1 cellular context compared by ENCODE assay signal in genomic region chr20:34824861-34825529, GRCh38.
TF ChIP-seq lines count a peak whose summit lies in the region.

No MANE protein-coding gene starts in this region.

TF ChIP-seq in HepG2, 621 proteins besides CTCF, POLR2A, EP300 and RAD21 (continued from another document and continues in another):
- no peak for TF ChIP-seq BATF2 (CRISPR knock-in tag; IDR thresholded peaks at IDR 0.05)
- no peak for TF ChIP-seq ZNF616 (CRISPR knock-in tag; IDR thresholded peaks at IDR 0.05; ENCODE audit: low read depth)
- TF ChIP-seq THYN1 (CRISPR knock-in tag; IDR thresholded peaks at IDR 0.05; ENCODE audit: borderline replicate concordance, low read depth) = no peak
- peak; percentile 88; the same call in 1 of the 2 replicates for TF ChIP-seq ZNF580 (CRISPR knock-in tag; IDR thresholded peaks at IDR 0.05; ENCODE audit: borderline replicate concordance, low read depth)
- 0 out of 2 replicates have a peak, but pooled peaks have one; percentile 10 for TF ChIP-seq GATAD1 (CRISPR knock-in tag; IDR thresholded peaks at IDR 0.05)
- TF ChIP-seq KLF15 (CRISPR knock-in tag; IDR thresholded peaks at IDR 0.05; ENCODE audit: borderline replicate concordance) = peak; percentile 37; the same call in 1 of the 2 replicates
- peak; percentile 61; the same call in 1 of the 2 replicates for TF ChIP-seq ZNF768 (CRISPR knock-in tag; IDR thresholded peaks at IDR 0.05)
- TF ChIP-seq KDM4B (CRISPR knock-in tag; IDR thresholded peaks at IDR 0.05) = peak; percentile 49
- TF ChIP-seq NFKB2 (CRISPR knock-in tag; IDR thresholded peaks at IDR 0.05; ENCODE audit: borderline replicate concordance) = peak; percentile 85; the same call in 1 of the 2 replicates
- TF ChIP-seq TAF15 (IDR thresholded peaks at IDR 0.05; ENCODE audit: low read depth, low read length, poor library complexity, severe bottlenecking) = peak; percentile 73
- 0 out of 2 replicates have a peak, but pooled peaks have one; percentile 40 for TF ChIP-seq FOXP4 (CRISPR knock-in tag; IDR thresholded peaks at IDR 0.05)
- 0 out of 2 replicates have a peak, but pooled peaks have one; percentile 21 for TF ChIP-seq HMG20B (CRISPR knock-in tag; conservative IDR thresholded peaks at IDR 0.05)
- TF ChIP-seq ARNTL (CRISPR knock-in tag; IDR thresholded peaks at IDR 0.05) = peak; percentile 81
- peak; percentile 1; the same call in 1 of the 2 replicates for TF ChIP-seq ZFP82 (CRISPR knock-in tag; IDR thresholded peaks at IDR 0.05; ENCODE audit: borderline replicate concordance)
- peak; percentile 69; the same call in 1 of the 2 replicates for TF ChIP-seq AHR (CRISPR knock-in tag; IDR thresholded peaks at IDR 0.05)
- peak; percentile 10; the same call in 1 of the 2 replicates for TF ChIP-seq HNF1B (CRISPR knock-in tag; IDR thresholded peaks at IDR 0.05)
- TF ChIP-seq PHF8 (CRISPR knock-in tag; IDR thresholded peaks at IDR 0.05) = peak; percentile 88
- TF ChIP-seq TGIF2 (CRISPR knock-in tag; IDR thresholded peaks at IDR 0.05) = peak; percentile 60; the same call in 1 of the 2 replicates
- TF ChIP-seq DPF2 (CRISPR knock-in tag; IDR thresholded peaks at IDR 0.05; ENCODE audit: borderline replicate concordance, low read depth) = 0 out of 2 replicates have a peak, but pooled peaks have one; percentile 14
- 0 out of 2 replicates have a peak, but pooled peaks have one; percentile 34 for TF ChIP-seq ZNF367 (CRISPR knock-in tag; IDR thresholded peaks at IDR 0.05; ENCODE audit: borderline replicate concordance)
- TF ChIP-seq ZNF44 (CRISPR knock-in tag; IDR thresholded peaks at IDR 0.05) = 0 out of 2 replicates have a peak, but pooled peaks have one; percentile 69
- peak; percentile 61 for TF ChIP-seq AGO2 (optimal IDR thresholded peaks at IDR 0.05; ENCODE audit: low read depth, low read length)
- peak; percentile 39; the same call in 1 of the 2 replicates for TF ChIP-seq FOXK1 (CRISPR knock-in tag; IDR thresholded peaks at IDR 0.05; ENCODE audit: borderline replicate concordance, low read depth)
- peak; percentile 22 for TF ChIP-seq MXD3 (CRISPR knock-in tag; IDR thresholded peaks at IDR 0.05)
- TF ChIP-seq GTF3A (CRISPR knock-in tag; conservative IDR thresholded peaks at IDR 0.05) = peak; percentile 97
- TF ChIP-seq ZNF543 (CRISPR knock-in tag; IDR thresholded peaks at IDR 0.05) = peak; percentile 30; the same call in 1 of the 2 replicates
- TF ChIP-seq EED (CRISPR knock-in tag; IDR thresholded peaks at IDR 0.05) = peak; percentile 12; the same call in 1 of the 2 replicates
- 0 out of 2 replicates have a peak, but pooled peaks have one; percentile 82 for TF ChIP-seq ZNF570 (CRISPR knock-in tag; IDR thresholded peaks at IDR 0.05; ENCODE audit: borderline replicate concordance)
- 0 out of 2 replicates have a peak, but pooled peaks have one; percentile 15 for TF ChIP-seq TEF (CRISPR knock-in tag; IDR thresholded peaks at IDR 0.05)
- 0 out of 2 replicates have a peak, but pooled peaks have one; percentile 43 for TF ChIP-seq ZNF24 (IDR thresholded peaks at IDR 0.05)
- TF ChIP-seq IKZF5 (CRISPR knock-in tag; IDR thresholded peaks at IDR 0.05) = peak; percentile 21; the same call in 1 of the 2 replicates
- peak; percentile 84; the same call in 1 of the 2 replicates for TF ChIP-seq FOXC1 (CRISPR knock-in tag; IDR thresholded peaks at IDR 0.05; ENCODE audit: borderline replicate concordance)
- peak; percentile 52 for TF ChIP-seq XRCC5 (optimal IDR thresholded peaks at IDR 0.05; ENCODE audit: low read length)
- no peak for TF ChIP-seq ZUFSP (CRISPR knock-in tag; IDR thresholded peaks at IDR 0.05; ENCODE audit: borderline replicate concordance)
- TF ChIP-seq ZNF609 (CRISPR knock-in tag; IDR thresholded peaks at IDR 0.05; ENCODE audit: borderline replicate concordance) = peak; percentile 55; the same call in 1 of the 2 replicates
- TF ChIP-seq ZNF350 (CRISPR knock-in tag; IDR thresholded peaks at IDR 0.05; ENCODE audit: borderline replicate concordance, low read depth) = peak; percentile 78; the same call in 1 of the 2 replicates
- peak; percentile 94; the same call in 1 of the 2 replicates for TF ChIP-seq ZNF839 (CRISPR knock-in tag; IDR thresholded peaks at IDR 0.05; ENCODE audit: borderline replicate concordance)
- peak; percentile 90 for TF ChIP-seq ARNT2 (CRISPR knock-in tag; IDR thresholded peaks at IDR 0.05; ENCODE audit: low read depth)
- peak; percentile 75 for TF ChIP-seq ZNF547 (CRISPR knock-in tag; IDR thresholded peaks at IDR 0.05)
- TF ChIP-seq ZMAT3 (CRISPR knock-in tag; conservative IDR thresholded peaks at IDR 0.05) = peak; percentile 61
- TF ChIP-seq IRF9 (CRISPR knock-in tag; IDR thresholded peaks at IDR 0.05; ENCODE audit: borderline replicate concordance) = peak; percentile 86
- no peak for TF ChIP-seq ZNF484 (CRISPR knock-in tag; IDR thresholded peaks at IDR 0.05; ENCODE audit: borderline replicate concordance, low read depth)
- TF ChIP-seq ZNF574 (CRISPR knock-in tag; IDR thresholded peaks at IDR 0.05) = peak; percentile 53; the same call in 1 of the 2 replicates
- no peak for TF ChIP-seq ZNF761 (CRISPR knock-in tag; conservative IDR thresholded peaks at IDR 0.05)
